ENCODE assay signal across 9 cellular contexts in genomic region chr20:46183768-46184167, GRCh38.
"Had no signal": no experiment of that assay in that cellular context is flagged by ENCODE, and none has a peak within 500 bp of the region (broad histone marks: within the 10 kb centered on the region; RNA-seq: fewer than 3 reads in every experiment).

No MANE protein-coding gene starts in this region.

- H3K4me3 ChIP-seq: GM23248 had no signal

- DNase-seq: GM23248, GOT3, H9, HCEC 1CT, HFFc6, KG1 had no signal

- H3K9ac ChIP-seq: GM23248 had no signal

- H2AFZ ChIP-seq: GM23248 had no signal

- FAIRE-seq: H54, HepG2 had no signal

- H3K27ac ChIP-seq: GM23248, HL-60 had no signal

- ATAC-seq: HepG2 had no signal
